Comparison of ENCODE assay signal across 8 cellular contexts in genomic region chr2:177296047-177296446, GRCh38. TPM values are rescaled to one million over a fixed set of nuclear protein-coding genes. Genes with fewer than 3 reads are reported as not detected.
DNase-seq lines count a peak whose midpoint lies in the region; ATAC-seq, FAIRE-seq and TF ChIP-seq lines count a peak whose summit lies in the region.

No MANE protein-coding gene starts in this region.

- H3K27me3 ChIP-seq in small intestine (ENCODE audit: control insufficient read depth in 2 of 2, insufficient read depth in 2 of 2, low read length in 2 of 2), result no peaks in the 10 kb centered on the region

- 10 to 30% (median 15%) methylated on average over 3 of the region's 3 CpGs for WGBS in small intestine, 3 donors

- DNase-seq in SK-MEL-5 (ENCODE audit: low read depth, low spot score) (peak; percentile 46), fibroblast of pulmonary artery (ENCODE audit: low read depth) (peak; percentile 54), small intestine (peak; percentile 41), H4 (ENCODE audit: low spot score) (no peak)
- DNase-seq in activated effector memory CD4-positive, alpha-beta T cell treated with Interleukin-2 at 50 U/mL for 16 hours, result no peak

- ATAC-seq in GM21529 (IDR thresholded peaks at IDR 0.05; ENCODE audit: unreplicated experiment) (peak; percentile 79), esophagus mucosa (no peak)

- no peaks in the 10 kb centered on the region for H3K36me3 ChIP-seq in small intestine (ENCODE audit: control insufficient read depth in 2 of 2, insufficient read depth in 2 of 2, low read length in 2 of 2)

- H3K27ac ChIP-seq in C4-2B (no peak overlapping the region), small intestine (ENCODE audit: low read depth in 1 of 2, low read length in 1 of 2) (no peak overlapping the region)

- H3K4me1 ChIP-seq in small intestine (ENCODE audit: control insufficient read depth in 2 of 2, insufficient read depth in 1 of 2, low read depth in 1 of 2, low read length in 1 of 2), result peaks cover 0 to 2% of the 10 kb centered on the region in 2 donors

- H3K9me3 ChIP-seq in small intestine (ENCODE audit: control insufficient read depth, low read depth), result no peaks in the 10 kb centered on the region

- in situ Hi-C loops in SK-MEL-5 (cut with HindIII; ENCODE audit: low pct_unique_long_range_greater_than_20kb, low sequenced_read_pairs), result no loop called here

- H3K4me3 ChIP-seq in fibroblast of pulmonary artery (replicated peaks; ENCODE audit: low read depth, low read length) (peak overlapping the region; percentile 0), small intestine (ENCODE audit: low read depth in 1 of 2, low read length in 2 of 2) (no peak overlapping the region)

- TF ChIP-seq CTCF in C4-2B (conservative IDR thresholded peaks at IDR 0.05), result peak; percentile 57
- peak; percentile 35 for TF ChIP-seq CTCF in fibroblast of pulmonary artery (IDR thresholded peaks at IDR 0.05; ENCODE audit: low read length, missing control alignments)

- FAIRE-seq in small intestine (lab: Jason Lieb, UNC), result no peak

RNA-seq across cellular contexts. Expression of gene NFE2L2, which starts 31.5 kb away (rescaled TPM):
- total RNA-seq in SK-MEL-5 (2014; rRNA removed; shearing (Covaris generic)), result 88.7 and 91.8 TPM in 2 replicates
- polyA plus RNA-seq in SK-MEL-5 (2015; cell fraction: cytosol; rRNA removed), result 107 and 128 TPM in 2 replicates
- 107 and 135 TPM in 2 replicates for polyA plus RNA-seq in SK-MEL-5 (2015; cell fraction: nucleus; rRNA removed)
- polyA plus RNA-seq in small intestine, result 10 to 100 TPM; 56.7 to 94.2 (median 74.0) TPM
- 116 and 128 TPM in 2 replicates for total RNA-seq in H4 (2014; rRNA removed; shearing (Covaris generic))
- 179 TPM for total RNA-seq in esophagus mucosa

Comparison
In these comparisons a context has a peak if more than half of its experiments do, and no peak if none do; other contexts are left out.
1. DNase-seq: peak in SK-MEL-5 (single experiment), fibroblast of pulmonary artery (single experiment) and small intestine (single experiment); none in H4 (single experiment) and activated effector memory CD4-positive, alpha-beta T cell treated with Interleukin-2 at 50 U/mL for 16 hours (single experiment).